9 cellular contexts compared by ENCODE assay signal in genomic region chr19:17184381-17184841, GRCh38. TPM values are rescaled to one million over a fixed set of nuclear protein-coding genes. Genes with fewer than 3 reads are reported as not detected.
DNase-seq lines count a peak whose midpoint lies in the region; ATAC-seq and TF ChIP-seq lines count a peak whose summit lies in the region.
"Had no signal": no experiment of that assay in that cellular context is flagged by ENCODE, and none has a peak within 500 bp of the region (broad histone marks: within the 10 kb centered on the region; RNA-seq: fewer than 3 reads in every experiment).

No MANE protein-coding gene starts in this region.

- H3K4me3 ChIP-seq in CD8-positive, alpha-beta T cell (ENCODE audit: low read depth, low read length) = peak overlapping the region; percentile 52
- H3K4me3 ChIP-seq in skin epidermis (peak overlapping the region in 1 of 7 experiments; percentile 7), aorta (ENCODE audit: low read length in 2 of 2) (no peak overlapping the region), lower leg skin (ENCODE audit: low read depth, poor library complexity, severe bottlenecking) (no peak overlapping the region)
- H3K4me3 ChIP-seq: K562 had no signal

- peaks cover 29% of the 10 kb centered on the region for H3K36me3 ChIP-seq in CD8-positive, alpha-beta T cell (ENCODE audit: insufficient read depth, low read length)
- H3K36me3 ChIP-seq in aorta (ENCODE audit: control insufficient read depth in 1 of 2, insufficient read depth in 2 of 2, low read length in 1 of 2) = peaks cover 0 to 5% of the 10 kb centered on the region in 2 donors

- no peaks in the 10 kb centered on the region for H3K27me3 ChIP-seq in CD8-positive, alpha-beta T cell (ENCODE audit: insufficient read depth, low read length)
- no peaks in the 10 kb centered on the region for H3K27me3 ChIP-seq in aorta (ENCODE audit: control insufficient read depth in 1 of 2, insufficient read depth in 2 of 2, low read length in 1 of 2)

- peak; percentile 13 to 83 (median 66) for DNase-seq in CD8-positive, alpha-beta T cell
- peak in 3 of 5 donors; percentile 21 to 76 (median 29) for DNase-seq in T-helper 1 cell
- no peak for DNase-seq in aorta
- no peak for DNase-seq in foreskin melanocyte
- DNase-seq in NCI-H1417 (lab: John Stamatoyannopoulos, UW) = no peak
- DNase-seq in lower leg skin (ENCODE audit: low spot score in 2 of 2) = no peak

- H3K4me1 Mint-ChIP-seq in CD8-positive, alpha-beta T cell (ENCODE audit: low read depth) = peaks cover 32% of the 10 kb centered on the region
- H3K4me1 Mint-ChIP-seq in activated naive CD4-positive, alpha-beta T cell treated with anti-CD3 and anti-CD28 coated beads, Interleukin-2, amount 50 U/mL, for 24 hours = peaks cover 18% of the 10 kb centered on the region

- CTCF ChIA-PET in CD8-positive, alpha-beta T cell (lab: Charles Lee) = interaction anchor here (1.1 to 1.7 kb wide), 6 partner anchors 13 to 202 kb away, joined by 3 to 6 read pairs (median 4); no protein-coding TSS in a partner anchor

- peak overlapping the region; percentile 97 for H3K27ac Mint-ChIP-seq in CD8-positive, alpha-beta T cell
- peak overlapping the region; percentile 96 for H3K27ac Mint-ChIP-seq in activated naive CD4-positive, alpha-beta T cell treated with anti-CD3 and anti-CD28 coated beads, Interleukin-2, amount 50 U/mL, for 24 hours

- peaks cover 54% of the 10 kb centered on the region for H3K36me3 Mint-ChIP-seq in CD8-positive, alpha-beta T cell
- H3K36me3 Mint-ChIP-seq in activated naive CD4-positive, alpha-beta T cell treated with anti-CD3 and anti-CD28 coated beads, Interleukin-2, amount 50 U/mL, for 24 hours = peaks cover 9% of the 10 kb centered on the region

- H3K4me3 Mint-ChIP-seq in CD8-positive, alpha-beta T cell = peak overlapping the region; percentile 92
- H3K4me3 Mint-ChIP-seq in activated naive CD4-positive, alpha-beta T cell treated with anti-CD3 and anti-CD28 coated beads, Interleukin-2, amount 50 U/mL, for 24 hours = peak overlapping the region; percentile 88

- intact Hi-C loops in CD8-positive, alpha-beta T cell (cut with DNase I, micrococcal nuclease) = loop anchor here (1.0 to 10.0 kb wide), 5 partner anchors 51 to 117 kb away; partner anchors contain the start of genes HAUS8 (in 1 of the 2) and MYO9B (in 1 of the 2)
- intact Hi-C loops in aorta (cut with DNase I) (no loop called here), lower leg skin (cut with DNase I; ENCODE audit: low total_unique reads) (no loop called here)

- TF ChIP-seq POLR2A in lower leg skin (IDR thresholded peaks at IDR 0.05) = no peak

- TF ChIP-seq CTCF in CD8-positive, alpha-beta T cell (IDR thresholded peaks at IDR 0.05) = no peak
- no peak for TF ChIP-seq CTCF in lower leg skin (IDR thresholded peaks at IDR 0.05)

- H3K4me1 ChIP-seq in CD8-positive, alpha-beta T cell (ENCODE audit: insufficient read depth, low read length) = peaks cover 20% of the 10 kb centered on the region
- no peaks in the 10 kb centered on the region for H3K4me1 ChIP-seq in aorta (ENCODE audit: control insufficient read depth in 1 of 2, insufficient read depth in 2 of 2, low read length in 2 of 2)

- no peaks in the 10 kb centered on the region for H3K27me3 Mint-ChIP-seq in CD8-positive, alpha-beta T cell (ENCODE audit: low read depth)
- no peaks in the 10 kb centered on the region for H3K27me3 Mint-ChIP-seq in activated naive CD4-positive, alpha-beta T cell treated with anti-CD3 and anti-CD28 coated beads, Interleukin-2, amount 50 U/mL, for 24 hours

- peak; percentile 92 for ATAC-seq in CD8-positive, alpha-beta T cell
- ATAC-seq in aorta (ENCODE audit: low FRiP score) = no peak
- ATAC-seq: K562 had no signal

- H3K9me3 Mint-ChIP-seq in CD8-positive, alpha-beta T cell = no peaks in the 10 kb centered on the region
- no peaks in the 10 kb centered on the region for H3K9me3 Mint-ChIP-seq in activated naive CD4-positive, alpha-beta T cell treated with anti-CD3 and anti-CD28 coated beads, Interleukin-2, amount 50 U/mL, for 24 hours

- peak overlapping the region; percentile 57 for H3K27ac ChIP-seq in CD8-positive, alpha-beta T cell (ENCODE audit: low read depth, low read length)
- H3K27ac ChIP-seq in skin epidermis (peak overlapping the region in 11 of 21 experiments; percentile 37 to 91 (median 59)), aorta (ENCODE audit: low read depth in 1 of 2, low read length in 2 of 2) (no peak overlapping the region)

- no peaks in the 10 kb centered on the region for H3K9me3 ChIP-seq in CD8-positive, alpha-beta T cell (ENCODE audit: low read length)
- no peaks in the 10 kb centered on the region for H3K9me3 ChIP-seq in aorta (ENCODE audit: control insufficient read depth, low read length)

- POLR2A ChIA-PET in CD8-positive, alpha-beta T cell (lab: Charles Lee) = interaction anchor here (1.2 to 2.3 kb wide), 4 partner anchors 31 to 108 kb away, joined by 5 to 20 read pairs (median 14); partner anchors contain the start of genes HAUS8, MYO9B, OCEL1 and USE1

- 89 to 91% methylated on average over 12 of the region's 12 CpGs for WGBS in aorta, 2 donors
- WGBS in lower leg skin, 2 donors = 85 to 91% methylated on average over 12 of the region's 12 CpGs

RNA-seq across cellular contexts. Expression of gene USE1, which starts 30.7 kb away (rescaled TPM):
- 10 to 100 TPM; 23.1 to 25.3 TPM for total RNA-seq in CD8-positive, alpha-beta T cell
- total RNA-seq in aorta (10 to 100 TPM; 18.7 to 24.0 TPM), lower leg skin (10 to 100 TPM; 16.6 to 25.5 (median 23.8) TPM)
- polyA plus RNA-seq in aorta = 10 to 100 TPM; 47.3 to 75.2 TPM

RNA-seq across cellular contexts. Expression of gene OCEL1, which starts 41.6 kb away (rescaled TPM):
- 10 to 100 TPM; 20.9 to 24.9 TPM for total RNA-seq in CD8-positive, alpha-beta T cell
- total RNA-seq in aorta = 10 to 100 TPM; 10.2 to 23.0 TPM
- polyA plus RNA-seq in aorta = 10 to 100 TPM; 26.1 to 26.2 TPM
- 1 to 10 TPM; 2.6 to 7.9 (median 4.0) TPM for total RNA-seq in lower leg skin

Comparison
In these comparisons a context has a peak if more than half of its experiments do, and no peak if none do; other contexts are left out.
1. DNase-seq: peak in CD8-positive, alpha-beta T cell (7 of 7) and T-helper 1 cell (3 of 5); none in aorta (0 of 2), foreskin melanocyte (single experiment), NCI-H1417 (0 of 3) and lower leg skin (0 of 2).
2. H3K27ac ChIP-seq: peak in CD8-positive, alpha-beta T cell (single experiment) and skin epidermis (11 of 21); none in aorta (0 of 2).
3. intact Hi-C loops: an anchor here in CD8-positive, alpha-beta T cell (1.0 to 10.0 kb wide); none called in aorta and lower leg skin.